Comparison of ENCODE assay signal across 8 cellular contexts in the genomic region with DNA sequence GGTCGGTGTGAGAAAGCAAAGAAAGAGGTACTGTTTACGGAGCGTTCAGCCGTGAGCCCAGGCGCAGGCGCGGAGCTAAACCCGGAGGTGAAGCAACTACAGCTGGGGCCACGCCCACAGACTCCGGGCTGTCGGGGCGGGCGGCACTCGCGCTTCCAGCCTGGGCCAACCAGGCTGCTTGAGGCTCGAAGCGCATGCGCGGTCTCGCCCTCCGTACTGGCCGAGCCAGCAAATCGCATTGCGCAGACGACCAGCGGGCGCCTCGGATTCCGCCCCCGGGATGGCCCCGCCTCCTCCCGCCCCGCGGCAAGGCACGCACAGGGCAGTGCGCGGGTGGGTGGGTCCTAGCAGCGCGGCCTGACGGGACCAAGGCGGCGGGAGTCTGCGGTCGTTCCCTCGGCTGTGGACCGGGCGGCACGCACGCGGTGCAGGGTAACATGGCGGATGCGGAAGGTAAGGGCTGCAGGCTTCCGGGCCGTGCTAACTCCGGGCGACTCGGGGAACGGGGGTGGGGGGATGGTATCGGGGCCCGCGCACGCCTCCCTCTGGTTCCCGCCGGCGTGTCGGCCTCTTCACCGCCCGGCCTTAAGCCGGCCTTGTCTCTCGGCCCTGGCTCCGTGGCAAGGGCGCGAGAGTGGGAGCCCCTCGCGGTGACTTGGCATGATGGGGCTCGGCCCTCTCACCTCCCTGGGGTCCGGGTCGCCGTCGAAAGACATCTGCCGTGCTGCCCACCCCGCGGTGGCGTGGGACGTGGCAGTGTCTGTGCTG. TPM values are rescaled to one million over a fixed set of nuclear protein-coding genes. Genes with fewer than 3 reads are reported as not detected.
DNase-seq lines count a peak whose midpoint lies in the region; TF ChIP-seq lines count a peak whose summit lies in the region.

DKC1 (plus strand) TSS at position 336 of the 768 bp plus-strand sequence; CDS start at position 438, 102 bp downstream.

- H3K4me3 ChIP-seq in HFF-Myc (replicated peaks; ENCODE audit: low read depth, low read length), result peak within 1 kb of the TSS; percentile 86

- no peaks in the 10 kb centered on the region for H3K9me3 Mint-ChIP-seq in activated naive CD4-positive, alpha-beta T cell treated with anti-CD3 and anti-CD28 coated beads, Interleukin-2, amount 10 ng/mL, durations not matched to agents 7 days and 5 days

- TF ChIP-seq CTCF in HFF-Myc (IDR thresholded peaks at IDR 0.05; ENCODE audit: low read depth, low read length, missing control alignments), result no peak

- H3K27ac Mint-ChIP-seq in activated naive CD4-positive, alpha-beta T cell treated with anti-CD3 and anti-CD28 coated beads, Interleukin-2, amount 10 ng/mL, durations not matched to agents 7 days and 5 days, result peak within 1 kb of the TSS; percentile 97

- CTCF ChIA-PET in activated naive CD4-positive, alpha-beta T cell treated with anti-CD3 and anti-CD28 coated beads, Interleukin-2, amount 10 ng/mL, durations not matched to agents 7 days and 5 days (lab: Charles Lee), result interaction anchor here (0.8 to 1.9 kb wide), 3 partner anchors 13 to 37 kb away, joined by 3 to 13 read pairs (median 7); partner anchors contain the start of gene GAB3

- DNase-seq in GM04504 (ENCODE audit: low read depth) (peak; percentile 79), HFF-Myc (ENCODE audit: extremely low read depth, low read depth) (peak; percentile 72), NAMALWA (ENCODE audit: low spot score) (peak; percentile 95), SK-N-DZ (ENCODE audit: low spot score) (peak; percentile 94), globus pallidus (ENCODE audit: low spot score) (peak; percentile 93), occipital lobe (lab: John Stamatoyannopoulos, UW) (peak; percentile 89)
- DNase-seq in activated naive CD4-positive, alpha-beta T cell treated with anti-CD3 and anti-CD28 coated beads, Interleukin-2, amount 10 ng/mL, durations not matched to agents 7 days and 5 days, result peak; percentile 96

- peaks cover 19% of the 10 kb centered on the region for H3K36me3 Mint-ChIP-seq in activated naive CD4-positive, alpha-beta T cell treated with anti-CD3 and anti-CD28 coated beads, Interleukin-2, amount 10 ng/mL, durations not matched to agents 7 days and 5 days

- peaks cover 36% of the 10 kb centered on the region for H3K4me1 Mint-ChIP-seq in activated naive CD4-positive, alpha-beta T cell treated with anti-CD3 and anti-CD28 coated beads, Interleukin-2, amount 10 ng/mL, durations not matched to agents 7 days and 5 days

- peak within 1 kb of the TSS; percentile 74 for H3K27ac ChIP-seq in temporal lobe (ENCODE audit: low read depth, low read length)

- peak within 1 kb of the TSS; percentile 85 for H3K4me3 Mint-ChIP-seq in activated naive CD4-positive, alpha-beta T cell treated with anti-CD3 and anti-CD28 coated beads, Interleukin-2, amount 10 ng/mL, durations not matched to agents 7 days and 5 days

- no peaks in the 10 kb centered on the region for H3K27me3 Mint-ChIP-seq in activated naive CD4-positive, alpha-beta T cell treated with anti-CD3 and anti-CD28 coated beads, Interleukin-2, amount 10 ng/mL, durations not matched to agents 7 days and 5 days

RNA-seq across cellular contexts. Expression of gene DKC1, which starts in this region (rescaled TPM):
- polyA plus RNA-seq in SK-N-DZ (2014; cell fraction: cytosol; rRNA removed), result 74.1 and 79.4 TPM in 2 replicates
- 120 and 130 TPM in 2 replicates for polyA plus RNA-seq in SK-N-DZ (2014; cell fraction: nucleus; rRNA removed)
- 19.0 TPM for total RNA-seq in occipital lobe
- total RNA-seq in temporal lobe, result 21.1 TPM

Comparison
In these comparisons a context has a peak if more than half of its experiments do, and no peak if none do; other contexts are left out.
1. Peak in every context shown above with its lines: DNase-seq, H3K4me3 ChIP-seq and H3K27ac ChIP-seq.